In genomic region chr7:154744226-154744860, GRCh38 we compare ENCODE assay signal across 9 cellular contexts.
DNase-seq lines count a peak whose midpoint lies in the region; ATAC-seq, FAIRE-seq and TF ChIP-seq lines count a peak whose summit lies in the region.
"Had no signal": no experiment of that assay in that cellular context is flagged by ENCODE, and none has a peak within 500 bp of the region (broad histone marks: within the 10 kb centered on the region; RNA-seq: fewer than 3 reads in every experiment).

No MANE protein-coding gene starts in this region.

- no peak for TF ChIP-seq POLR2A in esophagus squamous epithelium (IDR thresholded peaks at IDR 0.05)

- no peaks in the 10 kb centered on the region for H3K4me1 ChIP-seq in esophagus squamous epithelium

- H3K27ac ChIP-seq in esophagus squamous epithelium, result no peak overlapping the region
- H3K27ac ChIP-seq: skin epidermis had no signal

- no peaks in the 10 kb centered on the region for H3K27me3 ChIP-seq in esophagus squamous epithelium

- H3K36me3 ChIP-seq in esophagus squamous epithelium, result no peaks in the 10 kb centered on the region

- H3K9me3 ChIP-seq in esophagus squamous epithelium, result peaks cover 0 to 13% (median 0%) of the 10 kb centered on the region in 3 donors

- TF ChIP-seq CTCF in esophagus squamous epithelium (IDR thresholded peaks at IDR 0.05), result peak in 5 of 6 experiments; percentile 6 to 47 (median 29)
- peak; percentile 97 for TF ChIP-seq CTCF in progenitor cell of endocrine pancreas (IDR thresholded peaks at IDR 0.05; ENCODE audit: unreplicated experiment)

- H3K4me1 Mint-ChIP-seq in progenitor cell of endocrine pancreas (ENCODE audit: low read depth), result peaks cover 1% of the 10 kb centered on the region

- 27 to 32% methylated on average over 16 of the region's 16 CpGs for WGBS in esophagus squamous epithelium, 2 donors

- no peaks in the 10 kb centered on the region for H3K36me3 Mint-ChIP-seq in progenitor cell of endocrine pancreas (ENCODE audit: insufficient read depth)

- H3K4me3 ChIP-seq in esophagus squamous epithelium, result no peak overlapping the region
- H3K4me3 ChIP-seq: skin epidermis had no signal

- peak; percentile 18 for FAIRE-seq in RCC 7860 (lab: Jason Lieb, UNC)

- no peak overlapping the region for H3K4me3 Mint-ChIP-seq in progenitor cell of endocrine pancreas (ENCODE audit: low read depth)

- ATAC-seq in HG02981 (IDR thresholded peaks at IDR 0.05; ENCODE audit: unreplicated experiment), result peak; percentile 68
- no peak for ATAC-seq in GM19023 (IDR thresholded peaks at IDR 0.05; ENCODE audit: unreplicated experiment)

- no peak overlapping the region for H3K27ac Mint-ChIP-seq in progenitor cell of endocrine pancreas

- peaks cover 42% of the 10 kb centered on the region for H3K27me3 Mint-ChIP-seq in progenitor cell of endocrine pancreas

- intact Hi-C loops in esophagus squamous epithelium (cut with DNase I), result no loop called here

- no peaks in the 10 kb centered on the region for H3K9me3 Mint-ChIP-seq in progenitor cell of endocrine pancreas (ENCODE audit: low read depth)

- DNase-seq in NCI-H2227 (lab: John Stamatoyannopoulos, UW; ENCODE audit: unreplicated experiment), result peak; percentile 1
- no peak for DNase-seq in NCI-H2227 treated with DMSO at 0.1 percent for 48 hours (lab: John Stamatoyannopoulos, UW)
- DNase-seq in RCC 7860 (ENCODE audit: low spot score), result peak; percentile 19
- DNase-seq in esophagus squamous epithelium (lab: John Stamatoyannopoulos, UW), result no peak
- DNase-seq in progenitor cell of endocrine pancreas (ENCODE audit: low spot score, unreplicated experiment), result peak; percentile 52
- DNase-seq in NCI-H524 treated with DMSO at 0.1 percent for 48 hours (lab: John Stamatoyannopoulos, UW), result no peak

Comparison
In these comparisons a context has a peak if more than half of its experiments do, and no peak if none do; other contexts are left out.
1. DNase-seq: peak in NCI-H2227 (single experiment), RCC 7860 (single experiment) and progenitor cell of endocrine pancreas (single experiment); none in NCI-H2227 treated with DMSO at 0.1 percent for 48 hours (single experiment), esophagus squamous epithelium (single experiment) and NCI-H524 treated with DMSO at 0.1 percent for 48 hours (single experiment).